ENCODE assay signal across 1 cellular context in genomic region chr1:90713741-90714509, GRCh38.
TF ChIP-seq lines count a peak whose summit lies in the region.

No MANE protein-coding gene starts in this region.

TF ChIP-seq in GM12878, 131 proteins besides CTCF, POLR2A, EP300 and RAD21:
- TF ChIP-seq CUX1 (IDR thresholded peaks at IDR 0.05; ENCODE audit: insufficient replicate concordance, low read depth, low read length) (no peak), IKZF1 (conservative IDR thresholded peaks at IDR 0.05) (no peak), MEF2B (IDR thresholded peaks at IDR 0.05; ENCODE audit: partially characterized antibody, poor library complexity, severe bottlenecking) (no peak), FOXK2 (IDR thresholded peaks at IDR 0.05) (no peak), CHD2 (IDR thresholded peaks at IDR 0.05; ENCODE audit: borderline replicate concordance, low read depth, low read length) (no peak), PKNOX1 (IDR thresholded peaks at IDR 0.05) (no peak), ATF7 (IDR thresholded peaks at IDR 0.05; ENCODE audit: low read depth) (no peak), HDAC2 (IDR thresholded peaks at IDR 0.05) (no peak), ZNF24 (IDR thresholded peaks at IDR 0.05) (no peak), PRDM15 (CRISPR knock-in tag; IDR thresholded peaks at IDR 0.05) (no peak), SMAD5 (IDR thresholded peaks at IDR 0.05; ENCODE audit: low read depth) (no peak), HCFC1 (IDR thresholded peaks at IDR 0.05; ENCODE audit: low read length) (no peak)
